ENCODE assay signal across 20 cellular contexts in the genomic region with DNA sequence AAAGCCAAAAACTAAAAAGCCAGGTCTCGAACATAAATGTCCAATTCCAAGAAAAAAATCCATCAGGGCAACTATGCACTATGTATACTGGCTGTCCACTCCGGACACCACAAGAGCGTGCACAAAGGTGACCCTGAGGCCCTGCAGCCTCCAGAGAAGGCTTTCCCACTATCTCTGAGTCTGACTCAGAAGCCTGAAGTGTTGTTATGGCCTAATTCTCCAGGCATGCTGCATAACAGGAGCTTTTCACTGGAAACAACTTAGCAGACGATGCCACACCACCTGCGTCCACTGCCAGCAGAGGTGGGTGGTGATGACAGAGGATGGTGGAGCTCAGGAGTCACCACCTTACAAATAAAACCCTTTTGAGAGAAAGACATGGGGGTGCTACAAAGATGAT.
DNase-seq lines count a peak whose midpoint lies in the region; ATAC-seq, FAIRE-seq and TF ChIP-seq lines count a peak whose summit lies in the region.
"Had no signal": no experiment of that assay in that cellular context is flagged by ENCODE, and none has a peak within 500 bp of the region (broad histone marks: within the 10 kb centered on the region; RNA-seq: fewer than 3 reads in every experiment).

No MANE protein-coding gene starts in this region.

- no peak overlapping the region for H3K27ac Mint-ChIP-seq in T-helper 2 cell treated with Interferon-gamma antibody and Interleukin-4, amounts not matched to agents 5 μg/mL and 100 μg/mL, for 36 hours
- H3K27ac Mint-ChIP-seq in type B pancreatic cell, result no peak overlapping the region
- H3K27ac Mint-ChIP-seq: activated CD8-positive, alpha-beta T cell treated with anti-CD3 and anti-CD28 coated beads, Interleukin-2, amount 10 ng/mL, durations not matched to agents 7 days and 5 days; activated T-helper 1 cell treated with anti-CD3 and anti-CD28 coated beads, Interleukin-12 subunit alpha, Interleukin-12 subunit beta, Interleukin-2, Interleukin-4 antibody, amounts not matched to agents 30 ng/mL and 10 ng/mL and 1 ng/mL, durations not matched to agents 14 hours and 24 hours and 36 hours; immature natural killer cell had no signal

- CTCF ChIA-PET in HepG2 (lab: Yijun Ruan, JAX; ENCODE audit: low intra/inter-chr PET ratio, low total read pairs), result no interaction called here

- in situ Hi-C loops in GM23248 (cut with MboI), result no loop called here
- in situ Hi-C loops in HepG2 (cut with HindIII; ENCODE audit: extremely low pct_ligation_motif_present, low pct_unique_long_range_greater_than_20kb), result no loop called here

- H3K4me2 ChIP-seq in GM23248 (ENCODE audit: unreplicated experiment) (peak overlapping the region; percentile 86), HepG2 (ENCODE audit: low read depth, low read length) (no peak overlapping the region)
- H3K4me2 ChIP-seq: BLaER1 treated with 17β-estradiol and CSF1 and Interleukin-3, amounts not matched to agents 10 nM and 100 nM had no signal

- POLR2A ChIA-PET in HepG2 (lab: Yijun Ruan, JAX), result no interaction called here

- TF ChIP-seq RAD21 in HepG2 (CRISPR knock-in tag; IDR thresholded peaks at IDR 0.05), result no peak

- peaks cover 2% of the 10 kb centered on the region for H3K4me1 Mint-ChIP-seq in T-helper 2 cell treated with Interferon-gamma antibody and Interleukin-4, amounts not matched to agents 5 μg/mL and 100 μg/mL, for 36 hours (ENCODE audit: low read depth)
- peaks cover 10% of the 10 kb centered on the region for H3K4me1 Mint-ChIP-seq in type B pancreatic cell (ENCODE audit: unreplicated experiment)
- H3K4me1 Mint-ChIP-seq: immature natural killer cell had no signal

- TF ChIP-seq CTCF in type B pancreatic cell (conservative IDR thresholded peaks at IDR 0.05) (no peak), HepG2 (CRISPR knock-in tag; IDR thresholded peaks at IDR 0.05) (no peak)

- no peaks in the 10 kb centered on the region for H3K27me3 Mint-ChIP-seq in T-helper 2 cell treated with Interferon-gamma antibody and Interleukin-4, amounts not matched to agents 5 μg/mL and 100 μg/mL, for 36 hours (ENCODE audit: low read depth)
- no peaks in the 10 kb centered on the region for H3K27me3 Mint-ChIP-seq in type B pancreatic cell

- H3K9me3 ChIP-seq in GM23248 (ENCODE audit: low read depth) (no peaks in the 10 kb centered on the region), HepG2 (ENCODE audit: low read length) (no peaks in the 10 kb centered on the region)
- H3K9me3 ChIP-seq: adrenal gland; BLaER1 treated with 17β-estradiol and CSF1 and Interleukin-3, amounts not matched to agents 10 nM and 100 nM; testis had no signal

- H3F3A ChIP-seq in GM23248 (ENCODE audit: insufficient read depth), result peaks cover 37% of the 10 kb centered on the region

- no TSS peak for BruUV-seq in HepG2 (replicated peaks; lab: Mats Ljungman, UMichigan)

- H3K36me3 ChIP-seq in GM23248 (ENCODE audit: low read depth) (0 out of 2 replicates have a peak, but pooled peaks cover under 1% of the 10 kb centered on the region), HepG2 (replicated peaks in 1 of 2; ENCODE audit: control insufficient read depth in 1 of 2, insufficient read depth in 2 of 2, low read length in 2 of 2) (peaks cover 10 to 63% of the 10 kb centered on the region in 2 experiments)
- H3K36me3 ChIP-seq: adrenal gland had no signal

- no peaks in the 10 kb centered on the region for H3K27me3 ChIP-seq in GM23248 (replicated peaks; ENCODE audit: insufficient read depth)
- H3K27me3 ChIP-seq in HepG2 (ENCODE audit: control insufficient read depth in 1 of 2, insufficient read depth in 2 of 2, low read length in 2 of 2), result no peaks in the 10 kb centered on the region
- H3K27me3 ChIP-seq: adrenal gland; BLaER1 treated with 17β-estradiol and CSF1 and Interleukin-3, amounts not matched to agents 10 nM and 100 nM; testis had no signal

- no peak overlapping the region for H3K4me3 Mint-ChIP-seq in T-helper 2 cell treated with Interferon-gamma antibody and Interleukin-4, amounts not matched to agents 5 μg/mL and 100 μg/mL, for 36 hours
- no peak overlapping the region for H3K4me3 Mint-ChIP-seq in type B pancreatic cell
- H3K4me3 Mint-ChIP-seq: activated CD8-positive, alpha-beta T cell treated with anti-CD3 and anti-CD28 coated beads, Interleukin-2, amount 10 ng/mL, durations not matched to agents 7 days and 5 days; activated T-helper 1 cell treated with anti-CD3 and anti-CD28 coated beads, Interleukin-12 subunit alpha, Interleukin-12 subunit beta, Interleukin-2, Interleukin-4 antibody, amounts not matched to agents 30 ng/mL and 10 ng/mL and 1 ng/mL, durations not matched to agents 14 hours and 24 hours and 36 hours; immature natural killer cell had no signal

- 60 to 67% methylated on average over 5 of the region's 5 CpGs for WGBS in GM23248 (ENCODE audit: low coverage in 1 of 2, low lambda C conversion rate in 2 of 2, missing lambda C conversion rate in 2 of 2), 2 experiments
- 88% methylated on average over 4 of the region's 5 CpGs for WGBS in HepG2 (ENCODE audit: low lambda C conversion rate)

- FAIRE-seq in HepG2 (lab: Jason Lieb, UNC), result no peak

- H3K9me2 ChIP-seq in GM23248 (ENCODE audit: insufficient read depth), result no peaks in the 10 kb centered on the region

- peak overlapping the region; percentile 95 for H3K27ac ChIP-seq in GM23248
- H3K27ac ChIP-seq in cingulate gyrus (ENCODE audit: low read depth, low read length), result peak overlapping the region; percentile 33
- H3K27ac ChIP-seq in temporal lobe (ENCODE audit: low read depth, low read length), result peak overlapping the region; percentile 82
- H3K27ac ChIP-seq in HepG2 (ENCODE audit: extremely low read length, insufficient read depth, low read length), result no peak overlapping the region
- H3K27ac ChIP-seq: BLaER1 treated with 17β-estradiol and CSF1 and Interleukin-3, amounts not matched to agents 10 nM and 100 nM had no signal

- ATAC-seq in HepG2, result no peak
- ATAC-seq: activated CD8-positive, alpha-beta T cell treated with anti-CD3 and anti-CD28 coated beads, Interleukin-2, amount 10 ng/mL, durations not matched to agents 7 days and 5 days; PC-3 had no signal

- H4K20me1 ChIP-seq in GM23248 (ENCODE audit: insufficient read depth) (no peaks in the 10 kb centered on the region), HepG2 (ENCODE audit: insufficient read depth, low read length) (no peaks in the 10 kb centered on the region)
- H4K20me1 ChIP-seq: BLaER1 treated with 17β-estradiol and CSF1 and Interleukin-3, amounts not matched to agents 10 nM and 100 nM had no signal

- H3K4me1 ChIP-seq in GM23248 (ENCODE audit: insufficient read depth), result peaks cover 45% of the 10 kb centered on the region
- H3K4me1 ChIP-seq in HepG2 (ENCODE audit: insufficient read depth, low read length), result no peaks in the 10 kb centered on the region

- H2AFZ ChIP-seq in GM23248 (no peak overlapping the region), HepG2 (ENCODE audit: low read length) (no peak overlapping the region)

- no peaks in the 10 kb centered on the region; the same call in 1 of the 2 replicates for H3K79me2 ChIP-seq in GM23248 (ENCODE audit: insufficient read depth)
- no peaks in the 10 kb centered on the region for H3K79me2 ChIP-seq in HepG2 (ENCODE audit: insufficient read depth, low read length)

- intact Hi-C loops in HepG2 (cut with micrococcal nuclease; ENCODE audit: unreplicated experiment), result no loop called here

- peak overlapping the region; percentile 60 for H3K4me3 ChIP-seq in GM23248
- H3K4me3 ChIP-seq in HepG2 (replicated peaks in 1 of 3; ENCODE audit: insufficient read depth in 1 of 3, low read depth in 2 of 3, low read length in 3 of 3), result no peak overlapping the region
- H3K4me3 ChIP-seq: adrenal gland; BLaER1 treated with 17β-estradiol and CSF1 and Interleukin-3, amounts not matched to agents 10 nM and 100 nM; testis had no signal

- no peak for TF ChIP-seq EP300 in HepG2 (IDR thresholded peaks at IDR 0.05; ENCODE audit: low read depth in 2 of 2, low read length in 2 of 2)
- TF ChIP-seq EP300 in HepG2 (CRISPR knock-in tag; IDR thresholded peaks at IDR 0.05; ENCODE audit: borderline replicate concordance), result no peak

- no peaks in the 10 kb centered on the region for H3K9me3 Mint-ChIP-seq in T-helper 2 cell treated with Interferon-gamma antibody and Interleukin-4, amounts not matched to agents 5 μg/mL and 100 μg/mL, for 36 hours
- H3K9me3 Mint-ChIP-seq in type B pancreatic cell, result no peaks in the 10 kb centered on the region
- H3K9me3 Mint-ChIP-seq: activated T-helper 1 cell treated with anti-CD3 and anti-CD28 coated beads, Interleukin-12 subunit alpha, Interleukin-12 subunit beta, Interleukin-2, Interleukin-4 antibody, amounts not matched to agents 30 ng/mL and 10 ng/mL and 1 ng/mL, durations not matched to agents 14 hours and 24 hours and 36 hours; immature natural killer cell had no signal

- no peaks in the 10 kb centered on the region for H3K36me3 Mint-ChIP-seq in T-helper 2 cell treated with Interferon-gamma antibody and Interleukin-4, amounts not matched to agents 5 μg/mL and 100 μg/mL, for 36 hours (ENCODE audit: low read depth)
- peaks cover 9% of the 10 kb centered on the region for H3K36me3 Mint-ChIP-seq in type B pancreatic cell

- no peak for TF ChIP-seq POLR2A in HepG2 (IDR thresholded peaks at IDR 0.05; ENCODE audit: insufficient read depth in 1 of 2, low read depth in 2 of 2, low read length in 2 of 2)

- DNase-seq in GM23248 (peak; percentile 85), kidney tubule cell (ENCODE audit: low spot score) (peak; percentile 13), activated gamma-delta T cell treated with Interleukin-2 at 50 U/mL for 16 hours (no peak), type B pancreatic cell (ENCODE audit: extremely low spot score, unreplicated experiment) (no peak), HepG2 (ENCODE audit: low spot score) (no peak)
- no peak for DNase-seq in T-helper 2 cell treated with Interferon-gamma antibody and Interleukin-4, amounts not matched to agents 5 μg/mL and 100 μg/mL, for 36 hours (ENCODE audit: low spot score)
- DNase-seq: activated CD8-positive, alpha-beta T cell treated with anti-CD3 and anti-CD28 coated beads, Interleukin-2, amount 10 ng/mL, durations not matched to agents 7 days and 5 days; adrenal gland; foreskin melanocyte; immature natural killer cell; MM.1S; NCI-H187 treated with DMSO at 0.1 percent for 48 hours; NCI-H526 treated with DMSO at 0.1 percent for 48 hours; PC-3; stimulated activated CD4-positive, alpha-beta T cell treated with anti-CD3 and anti-CD28 coated beads, Interleukin-15, amount 100 ng/mL, for 24 hours; testis had no signal

- H3K9ac ChIP-seq in GM23248, result peak overlapping the region; percentile 75
- no peak overlapping the region for H3K9ac ChIP-seq in HepG2 (ENCODE audit: insufficient read depth, low read depth, low read length)
- H3K9ac ChIP-seq: BLaER1 treated with 17β-estradiol and CSF1 and Interleukin-3, amounts not matched to agents 10 nM and 100 nM had no signal

Comparison
In these comparisons a context has a peak if more than half of its experiments do, and no peak if none do; other contexts are left out.
1. DNase-seq: peak in GM23248 (single experiment) and kidney tubule cell (single experiment); none in T-helper 2 cell treated with Interferon-gamma antibody and Interleukin-4, amounts not matched to agents 5 μg/mL and 100 μg/mL, for 36 hours (single experiment), activated gamma-delta T cell treated with Interleukin-2 at 50 U/mL for 16 hours (single experiment), type B pancreatic cell (single experiment) and HepG2 (single experiment).